ENCODE assay signal across 1 cellular context in genomic region chr17:35807371-35808144, GRCh38.
TF ChIP-seq lines count a peak whose summit lies in the region.

No MANE protein-coding gene starts in this region.

TF ChIP-seq in endothelial cell of umbilical vein, 7 proteins besides CTCF, POLR2A, EP300 and RAD21:
- TF ChIP-seq JUN (IDR thresholded peaks at IDR 0.05; ENCODE audit: borderline replicate concordance, insufficient read depth, insufficient read length, low read depth) (peak; percentile 14), EZH2 (IDR thresholded peaks at IDR 0.05; ENCODE audit: borderline replicate concordance, low read depth, low read length, severe bottlenecking) (no peak), FOS (IDR thresholded peaks at IDR 0.05; ENCODE audit: borderline replicate concordance, insufficient read depth, low read length) (peak; percentile 37)
TF ChIP-seq in endothelial cell of umbilical vein: peak in this region for 2.
